1 cellular context compared by ENCODE assay signal in genomic region chr1:156249593-156249992, GRCh38.
A peak's percentile ranks its signal among the peaks of the same experiment; 100 is the strongest.
TF ChIP-seq lines count a peak whose summit lies in the region.

No MANE protein-coding gene starts in this region.

TF ChIP-seq in HepG2, 621 proteins besides CTCF, POLR2A, EP300 and RAD21:
- peak; percentile 68 for TF ChIP-seq AGO2 (optimal IDR thresholded peaks at IDR 0.05; ENCODE audit: low read depth, low read length)
- no peak for TF ChIP-seq ZNF180 (CRISPR knock-in tag; IDR thresholded peaks at IDR 0.05; ENCODE audit: borderline replicate concordance, low read depth)
